8 cellular contexts compared by ENCODE assay signal in the genomic region with DNA sequence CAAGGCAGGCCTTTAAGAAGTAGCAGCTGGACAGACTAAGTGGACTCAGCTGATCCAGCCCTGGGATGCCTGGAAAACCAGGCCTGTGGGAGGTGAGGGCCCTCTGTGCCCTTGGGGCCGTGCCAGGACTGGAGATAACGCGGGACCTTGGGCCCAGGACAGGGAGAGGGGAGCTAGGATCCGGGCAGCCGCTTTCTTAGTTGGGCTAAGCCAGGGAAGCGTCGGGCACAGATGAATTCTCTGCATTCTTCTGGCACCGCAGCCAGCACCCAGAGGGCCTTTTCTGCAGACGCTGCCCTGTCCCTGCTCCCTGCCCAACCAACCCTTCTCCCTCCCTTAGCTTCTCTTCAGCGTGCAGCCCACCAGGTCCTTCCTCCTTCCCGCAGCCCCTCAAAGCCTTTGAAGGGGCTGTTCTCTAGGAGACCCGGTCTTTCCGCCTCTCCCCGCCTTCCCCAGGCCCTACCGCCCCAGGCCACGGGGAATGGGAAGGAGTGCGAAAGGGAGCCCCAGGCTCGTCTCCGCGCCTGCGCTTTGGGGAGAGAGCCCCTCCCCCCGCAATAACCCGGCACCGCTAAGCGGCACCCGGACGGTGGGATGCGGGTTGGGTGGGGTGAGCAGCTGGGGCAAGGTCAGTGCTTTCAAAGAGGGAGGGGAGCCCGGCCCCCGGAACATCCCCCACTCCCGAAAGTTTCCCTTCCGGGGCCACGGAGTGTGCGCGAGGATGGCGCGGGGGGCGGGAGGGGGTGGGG. TPM values are rescaled to one million over a fixed set of nuclear protein-coding genes. Genes with fewer than 3 reads are reported as not detected.
A peak's percentile ranks its signal among the peaks of the same experiment; 100 is the strongest.
DNase-seq lines count a peak whose midpoint lies in the region; ATAC-seq and TF ChIP-seq lines count a peak whose summit lies in the region.

No MANE protein-coding gene starts in this region.

- peak overlapping the region; percentile 90 for H3K27ac Mint-ChIP-seq in osteocyte (ENCODE audit: unreplicated experiment)

- peak overlapping the region; percentile 90 for H3K4me3 Mint-ChIP-seq in osteocyte (ENCODE audit: unreplicated experiment)

- no peaks in the 10 kb centered on the region for H3K9me3 Mint-ChIP-seq in osteocyte (ENCODE audit: unreplicated experiment)

- peaks cover 48% of the 10 kb centered on the region for H3K4me1 Mint-ChIP-seq in osteocyte (ENCODE audit: unreplicated experiment)

- H3K27me3 ChIP-seq in adrenal gland (no peaks in the 10 kb centered on the region), cardiac muscle cell (no peaks in the 10 kb centered on the region)

- WGBS in adrenal gland, 4 donors: 0 to 2% (median 1%) methylated on average over 8 to 38 of the region's 38 CpGs

- intact Hi-C loops in adrenal gland (cut with DNase I): no loop called here

- TF ChIP-seq CTCF in adrenal gland (IDR thresholded peaks at IDR 0.05) (no peak), cardiac muscle cell (IDR thresholded peaks at IDR 0.05; ENCODE audit: low read depth, low read length) (no peak), osteocyte (IDR thresholded peaks at IDR 0.05) (no peak)

- H3K36me3 Mint-ChIP-seq in osteocyte (ENCODE audit: unreplicated experiment): peaks cover 2% of the 10 kb centered on the region

- H3K4me3 ChIP-seq in GM08714 (ENCODE audit: low read length) (peak overlapping the region; percentile 60), adrenal gland (peak overlapping the region; percentile 10 to 87 (median 50)), cardiac muscle cell (peak overlapping the region; percentile 65)

- H3K27ac ChIP-seq in adrenal gland (peak overlapping the region; percentile 75 to 98 (median 90)), cardiac muscle cell (peak overlapping the region; percentile 94)

- H3K9me3 ChIP-seq in adrenal gland (replicated peaks in 1 of 3) (no peaks in the 10 kb centered on the region), cardiac muscle cell (ENCODE audit: low read depth) (no peaks in the 10 kb centered on the region)

- peak; percentile 59 to 95 for TF ChIP-seq POLR2A in adrenal gland (IDR thresholded peaks at IDR 0.05)

- H3K36me3 ChIP-seq in adrenal gland (replicated peaks in 1 of 2) (peaks cover 0 to 1% of the 10 kb centered on the region in 2 donors), cardiac muscle cell (no peaks in the 10 kb centered on the region)

- DNase-seq in RPMI7951 (ENCODE audit: low read depth) (peak; percentile 85), adrenal gland (peak; percentile 77 to 96 (median 94)), cardiac muscle cell (ENCODE audit: low read depth in 1 of 2, low spot score in 1 of 2) (peak; percentile 83 to 87), osteocyte (ENCODE audit: extremely low spot score, unreplicated experiment) (peak; percentile 91)

- H3K27me3 Mint-ChIP-seq in osteocyte (ENCODE audit: unreplicated experiment): no peaks in the 10 kb centered on the region

- H3K4me1 ChIP-seq in adrenal gland (replicated peaks in 1 of 2) (peaks cover 44 to 51% of the 10 kb centered on the region in 2 donors), cardiac muscle cell (ENCODE audit: low read depth) (peaks cover 23% of the 10 kb centered on the region)

- peak; percentile 29 for ATAC-seq in HG03432 (IDR thresholded peaks at IDR 0.05; ENCODE audit: unreplicated experiment)
- no peak for ATAC-seq in GM21717 (IDR thresholded peaks at IDR 0.05; ENCODE audit: unreplicated experiment)
- ATAC-seq in HG02885 (IDR thresholded peaks at IDR 0.05; ENCODE audit: poor library complexity, unreplicated experiment): no peak

RNA-seq across cellular contexts. Expression of a gene that starts 0.7 kb away (rescaled TPM):
- total RNA-seq in RPMI7951 (2014; rRNA removed; shearing (Covaris generic)): 5.0 and 5.7 TPM in 2 replicates
- total RNA-seq in adrenal gland: 10 to 100 TPM; 22.9 to 58.2 (median 40.7) TPM
- 100 to 1,000 TPM in 1 of 3 donors, 10 to 100 TPM in 1, 1 to 10 TPM in 1; 5.5 to 143 (median 38.2) TPM for polyA plus RNA-seq in adrenal gland
- total RNA-seq in cardiac muscle cell: 47.2 and 61.1 TPM in 2 replicates
- 32.0 and 38.5 TPM in 2 replicates for polyA plus RNA-seq in cardiac muscle cell
- total RNA-seq in osteocyte: 39.1 and 42.4 TPM in 2 replicates

RNA-seq across cellular contexts. Expression of a gene that starts 15.4 kb away (rescaled TPM):
- 2.9 and 5.6 TPM in 2 replicates for total RNA-seq in RPMI7951 (2014; rRNA removed; shearing (Covaris generic))
- 1 to 10 TPM; 1.9 to 8.9 (median 4.8) TPM for total RNA-seq in adrenal gland
- 1 to 10 TPM; 2.4 to 8.1 (median 3.4) TPM for polyA plus RNA-seq in adrenal gland
- 5.9 and 7.1 TPM in 2 replicates for total RNA-seq in cardiac muscle cell
- 6.4 and 8.9 TPM in 2 replicates for polyA plus RNA-seq in cardiac muscle cell
- total RNA-seq in osteocyte: 4.2 and 5.3 TPM in 2 replicates
